ENCODE assay signal across 21 cellular contexts in genomic region chr15:57038496-57038895, GRCh38.
"Had no signal": no experiment of that assay in that cellular context is flagged by ENCODE, and none has a peak within 500 bp of the region (broad histone marks: within the 10 kb centered on the region; RNA-seq: fewer than 3 reads in every experiment).

No MANE protein-coding gene starts in this region.

- H3K9ac ChIP-seq: KMS-11 had no signal

- H3K36me3 ChIP-seq: SJSA1 had no signal

- H3K27ac ChIP-seq: KMS-11, SJSA1, SK-N-MC had no signal

- DNase-seq: IMR-90, Kasumi-1, MM.1S, NCI-H1092 treated with DMSO at 0.1 percent for 48 hours, NCI-H1436, NCI-H187, NCI-H2029, NCI-H2081 treated with DMSO at 0.1 percent for 48 hours, NCI-H2171, NCI-H226, NCI-H446, NCI-H510A, NCI-H524 treated with DMSO at 0.1 percent for 48 hours, NCI-H774, Right ventricle myocardium superior, RPMI8226, SIG-M5 had no signal

- H3K27me3 ChIP-seq: SJSA1 had no signal

- FAIRE-seq: RCC 7860 had no signal

- H3K4me3 ChIP-seq: SJSA1, SK-N-MC had no signal

- H3K9me3 ChIP-seq: SJSA1 had no signal

- H3K4me2 ChIP-seq: KMS-11 had no signal
